Comparison of ENCODE assay signal across 16 cellular contexts in the genomic region with DNA sequence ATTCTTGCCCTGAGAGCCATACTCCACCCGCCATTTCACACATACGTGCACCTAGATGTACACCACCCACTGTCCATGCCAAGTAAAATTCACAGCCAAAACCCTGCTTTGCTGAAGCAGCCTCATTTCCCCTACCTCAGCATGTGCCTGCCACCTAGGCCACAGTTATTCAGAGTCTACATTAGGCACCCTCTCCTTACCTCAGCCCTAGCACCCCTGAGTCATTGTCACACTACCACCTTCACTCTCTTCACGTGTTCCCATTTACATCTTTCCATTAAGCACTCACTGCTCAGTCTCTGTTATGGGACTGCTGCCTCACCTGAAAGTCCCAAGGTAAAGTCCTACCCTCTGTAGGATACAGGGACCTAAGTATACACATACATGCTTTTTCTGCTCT.
A peak's percentile ranks its signal among the peaks of the same experiment; 100 is the strongest.
DNase-seq lines count a peak whose midpoint lies in the region; ATAC-seq and TF ChIP-seq lines count a peak whose summit lies in the region.
"Had no signal": no experiment of that assay in that cellular context is flagged by ENCODE, and none has a peak within 500 bp of the region (broad histone marks: within the 10 kb centered on the region; RNA-seq: fewer than 3 reads in every experiment).

No MANE protein-coding gene starts in this region.

- H2BK15ac ChIP-seq in IMR-90 (ENCODE audit: low read depth, low read length): no peak overlapping the region

- H3K4me1 Mint-ChIP-seq in activated naive CD4-positive, alpha-beta T cell treated with anti-CD3 and anti-CD28 coated beads, Interleukin-2, amount 10 ng/mL, durations not matched to agents 7 days and 5 days: no peaks in the 10 kb centered on the region
- H3K4me1 Mint-ChIP-seq in central memory CD8-positive, alpha-beta T cell: peaks cover 15% of the 10 kb centered on the region

- H4K5ac ChIP-seq in IMR-90 (ENCODE audit: low read depth, low read length): no peak overlapping the region

- no peak overlapping the region for H3K4me3 Mint-ChIP-seq in activated naive CD4-positive, alpha-beta T cell treated with anti-CD3 and anti-CD28 coated beads, Interleukin-2, amount 10 ng/mL, durations not matched to agents 7 days and 5 days
- H3K4me3 Mint-ChIP-seq in central memory CD8-positive, alpha-beta T cell: no peak overlapping the region

- no peak overlapping the region for H3K9ac ChIP-seq in IMR-90 (ENCODE audit: low read depth, low read length)

- H3K27ac Mint-ChIP-seq in activated naive CD4-positive, alpha-beta T cell treated with anti-CD3 and anti-CD28 coated beads, Interleukin-2, amount 10 ng/mL, durations not matched to agents 7 days and 5 days: peak overlapping the region; percentile 50
- peak overlapping the region; percentile 42 for H3K27ac Mint-ChIP-seq in central memory CD8-positive, alpha-beta T cell (ENCODE audit: low read depth)

- H3K18ac ChIP-seq in IMR-90 (ENCODE audit: low read depth, low read length): no peak overlapping the region

- no peak for DNase-seq in activated naive CD4-positive, alpha-beta T cell treated with anti-CD3 and anti-CD28 coated beads, Interleukin-2, amount 10 ng/mL, durations not matched to agents 7 days and 5 days
- DNase-seq in activated naive CD4-positive, alpha-beta T cell (lab: John Stamatoyannopoulos, UW): no peak
- DNase-seq in IMR-90: no peak
- no peak for DNase-seq in central memory CD8-positive, alpha-beta T cell (ENCODE audit: low spot score in 2 of 2)
- no peak for DNase-seq in stimulated activated naive CD8-positive, alpha-beta T cell treated with anti-CD3 and anti-CD28 coated beads, Interleukin-15, Interleukin-2, amounts not matched to agents 100 U/mL and 50 U/mL, for 24 hours
- DNase-seq in kidney glomerular epithelial cell (lab: John Stamatoyannopoulos, UW): no peak
- no peak for DNase-seq in superior temporal gyrus (ENCODE audit: extremely low spot score)
- DNase-seq: activated CD8-positive, alpha-beta memory T cell treated with anti-CD3 and anti-CD28 coated beads, Interleukin-2, amount 50 U/mL, for 4 hours; KBM-7; left ventricle myocardium superior; NCI-H524 treated with DMSO at 0.1 percent for 48 hours; stimulated activated CD4-positive, alpha-beta T cell treated with anti-CD3 and anti-CD28 coated beads, Interleukin-2, amount 100 ng/mL, for 24 hours; uterus had no signal

- no peak overlapping the region; the same call in 1 of the 2 replicates for H3K14ac ChIP-seq in IMR-90 (replicated peaks; ENCODE audit: low read depth, low read length)

- no peak overlapping the region for H2BK20ac ChIP-seq in IMR-90 (ENCODE audit: low read depth, low read length)

- peaks cover 14% of the 10 kb centered on the region for H3K9me1 ChIP-seq in IMR-90 (ENCODE audit: insufficient read depth, low read length)

- H3K9me3 Mint-ChIP-seq in activated naive CD4-positive, alpha-beta T cell treated with anti-CD3 and anti-CD28 coated beads, Interleukin-2, amount 10 ng/mL, durations not matched to agents 7 days and 5 days: no peaks in the 10 kb centered on the region
- H3K9me3 Mint-ChIP-seq in central memory CD8-positive, alpha-beta T cell: no peaks in the 10 kb centered on the region

- in situ Hi-C loops in IMR-90 (cut with MboI; ENCODE audit: low sequenced_read_pairs): no loop called here

- CTCF ChIA-PET in activated naive CD4-positive, alpha-beta T cell treated with anti-CD3 and anti-CD28 coated beads, Interleukin-2, amount 10 ng/mL, durations not matched to agents 7 days and 5 days (lab: Charles Lee): no interaction called here
- CTCF ChIA-PET in IMR-90 (lab: Yijun Ruan, JAX): no interaction called here

- H3K27me3 ChIP-seq in IMR-90 (ENCODE audit: control insufficient read depth, insufficient read depth, low read length): no peaks in the 10 kb centered on the region
- H3K27me3 ChIP-seq: esophagus muscularis mucosa, uterus had no signal

- no TSS peak for BruUV-seq in IMR-90 (replicated peaks; lab: Mats Ljungman, UMichigan)

- TF ChIP-seq CTCF in IMR-90 (conservative IDR thresholded peaks at IDR 0.05; ENCODE audit: low read depth, low read length): no peak

- no peak overlapping the region for H3K27ac ChIP-seq in IMR-90 (ENCODE audit: insufficient read depth, low read length)
- H3K27ac ChIP-seq: esophagus muscularis mucosa, uterus, VCaP had no signal

- H3K36me3 ChIP-seq in IMR-90 (ENCODE audit: control insufficient read depth, insufficient read depth, low read length): peaks cover 59% of the 10 kb centered on the region
- H3K36me3 ChIP-seq: uterus had no signal

- no peak overlapping the region for H2AK9ac ChIP-seq in IMR-90 (replicated peaks; ENCODE audit: low read depth, low read length, poor library complexity)

- dilution Hi-C loops in IMR-90 (cut with HindIII; ENCODE audit: low sequenced_read_pairs, unreplicated experiment): no loop called here

- H2AK5ac ChIP-seq in IMR-90 (ENCODE audit: low read depth, low read length): no peak overlapping the region

- ATAC-seq in IMR-90 (ENCODE audit: low read depth): no peak
- no peak for ATAC-seq in central memory CD8-positive, alpha-beta T cell (replicated peaks; ENCODE audit: extremely low read depth, poor library complexity, severe bottlenecking)
- ATAC-seq in stimulated activated naive CD8-positive, alpha-beta T cell treated with anti-CD3 and anti-CD28 coated beads, Interleukin-15, Interleukin-2, amounts not matched to agents 100 U/mL and 50 U/mL, for 24 hours: peak; percentile 46
- ATAC-seq in HG02852 (IDR thresholded peaks at IDR 0.05; ENCODE audit: unreplicated experiment): no peak
- ATAC-seq: left ventricle myocardium superior had no signal

- H3K4me1 ChIP-seq in IMR-90 (ENCODE audit: control insufficient read depth, insufficient read depth, low read length): no peaks in the 10 kb centered on the region
- H3K4me1 ChIP-seq: esophagus muscularis mucosa, uterus had no signal

- WGBS in IMR-90 (ENCODE audit: extremely low coverage in 2 of 2, insufficient read length in 1 of 2), 2 experiments: 79% methylated on average over 2 of the region's 3 CpGs; no CpG with 5 or more reads in 1 of the 2 experiments

- peaks cover 50 to 56% of the 10 kb centered on the region in 2 experiments for H3K79me1 ChIP-seq in IMR-90 (ENCODE audit: low read depth in 1 of 2, low read length in 2 of 2)

- peak overlapping the region; percentile 42; the same call in 1 of the 2 replicates for H3K23ac ChIP-seq in IMR-90 (ENCODE audit: low read depth, low read length)

- no peak overlapping the region for H2BK120ac ChIP-seq in IMR-90 (ENCODE audit: low read depth, low read length)

- H4K91ac ChIP-seq in IMR-90 (ENCODE audit: insufficient read depth, low read depth, low read length): no peak overlapping the region

- no peak overlapping the region for H3K4me2 ChIP-seq in IMR-90 (ENCODE audit: low read depth, low read length)

- no peak overlapping the region for H3K4me3 ChIP-seq in IMR-90 (ENCODE audit: insufficient read depth, low read depth, low read length)
- H3K4me3 ChIP-seq: esophagus muscularis mucosa, uterus had no signal

- H3K56ac ChIP-seq in IMR-90 (ENCODE audit: extremely low read depth, insufficient read depth, low read length): no peak overlapping the region

- peaks cover 58% of the 10 kb centered on the region for H3K36me3 Mint-ChIP-seq in activated naive CD4-positive, alpha-beta T cell treated with anti-CD3 and anti-CD28 coated beads, Interleukin-2, amount 10 ng/mL, durations not matched to agents 7 days and 5 days
- H3K36me3 Mint-ChIP-seq in central memory CD8-positive, alpha-beta T cell (ENCODE audit: insufficient read depth): peaks cover 72% of the 10 kb centered on the region

- no peaks in the 10 kb centered on the region for H3K9me3 ChIP-seq in IMR-90 (ENCODE audit: control insufficient read depth, insufficient read depth, low read length)
- H3K9me3 ChIP-seq: esophagus muscularis mucosa, uterus had no signal

- peaks cover 25% of the 10 kb centered on the region for H4K20me1 ChIP-seq in IMR-90 (ENCODE audit: insufficient read depth, low read length)

- no peak overlapping the region for H3K4ac ChIP-seq in IMR-90 (ENCODE audit: low read depth, low read length)

- TF ChIP-seq POLR2A in IMR-90 (IDR thresholded peaks at IDR 0.05; ENCODE audit: low read depth, low read length): no peak

- POLR2A ChIA-PET in IMR-90 (lab: Charles Lee; ENCODE audit: unreplicated experiment): no interaction called here

- no peak overlapping the region for H2BK5ac ChIP-seq in IMR-90 (ENCODE audit: low read depth, low read length, poor library complexity, severe bottlenecking)

- no peak overlapping the region for H2AFZ ChIP-seq in IMR-90 (replicated peaks; ENCODE audit: low read length, poor library complexity)

- intact Hi-C loops in IMR-90 (cut with micrococcal nuclease): loop anchor here (5.0 kb wide), 1 partner anchor 35 kb away; no protein-coding TSS in a partner anchor

- no peak overlapping the region for H4K8ac ChIP-seq in IMR-90 (ENCODE audit: low read depth in 2 of 2, low read length in 2 of 2)

- TF ChIP-seq RAD21 in IMR-90 (IDR thresholded peaks at IDR 0.05; ENCODE audit: low read length): no peak

- H3K27me3 Mint-ChIP-seq in activated naive CD4-positive, alpha-beta T cell treated with anti-CD3 and anti-CD28 coated beads, Interleukin-2, amount 10 ng/mL, durations not matched to agents 7 days and 5 days: no peaks in the 10 kb centered on the region
- no peaks in the 10 kb centered on the region for H3K27me3 Mint-ChIP-seq in central memory CD8-positive, alpha-beta T cell

TF ChIP-seq in IMR-90, 13 proteins besides CTCF, POLR2A, EP300 and RAD21:
- TF ChIP-seq MAFK (IDR thresholded peaks at IDR 0.05; ENCODE audit: low read depth, low read length) (no peak), MXI1 (IDR thresholded peaks at IDR 0.05; ENCODE audit: borderline replicate concordance, low read depth, low read length) (no peak), MAZ (IDR thresholded peaks at IDR 0.05; ENCODE audit: borderline replicate concordance, low read depth, low read length) (no peak), SMC3 (IDR thresholded peaks at IDR 0.05; ENCODE audit: low read depth, low read length) (no peak), FOS (IDR thresholded peaks at IDR 0.05; ENCODE audit: low read depth, low read length) (no peak), RCOR1 (IDR thresholded peaks at IDR 0.05; ENCODE audit: insufficient replicate concordance, low read length) (no peak), BHLHE40 (IDR thresholded peaks at IDR 0.05; ENCODE audit: low read depth, low read length) (no peak), CHD1 (IDR thresholded peaks at IDR 0.05; ENCODE audit: low read depth, low read length) (no peak), NFE2L2 (IDR thresholded peaks at IDR 0.05; ENCODE audit: low read depth, low read length) (no peak)
TF ChIP-seq in IMR-90: peak in this region for 0.
